ENCODE assay signal across 24 cellular contexts in genomic region chr20:10915815-10916214, GRCh38.
"Had no signal": no experiment of that assay in that cellular context is flagged by ENCODE, and none has a peak within 500 bp of the region (broad histone marks: within the 10 kb centered on the region; RNA-seq: fewer than 3 reads in every experiment).

No MANE protein-coding gene starts in this region.

- H3K4me3 ChIP-seq: coronary artery, dorsolateral prefrontal cortex, esophagus muscularis mucosa, gastroesophageal sphincter, heart left ventricle, hepatocyte, left lung, lower lobe of right lung, mucosa of descending colon had no signal

- H3K27me3 ChIP-seq: dorsolateral prefrontal cortex, esophagus muscularis mucosa, foreskin keratinocyte, gastroesophageal sphincter, heart left ventricle, hepatocyte, left lung had no signal

- H3K4me3 Mint-ChIP-seq: mesothelial cell of epicardium, naive B cell had no signal

- DNase-seq: dermis blood vessel endothelial cell; dorsolateral prefrontal cortex; effector CD4-positive, alpha-beta T cell; effector memory CD4-positive, alpha-beta T cell; foreskin keratinocyte; heart left ventricle; hypothalamus; left cardiac atrium; left ventricle myocardium superior; lower lobe of right lung; mesenchymal stem cell; mucosa of descending colon; naive B cell had no signal

- H3K79me2 ChIP-seq: hepatocyte had no signal

- H3K27ac ChIP-seq: coronary artery, dorsolateral prefrontal cortex, esophagus muscularis mucosa, foreskin keratinocyte, gastroesophageal sphincter, heart left ventricle, hepatocyte, left lung, lower lobe of right lung had no signal

- H3K9me3 ChIP-seq: gastroesophageal sphincter, left lung, lower lobe of right lung, mucosa of descending colon had no signal

- H3K4me2 ChIP-seq: hepatocyte had no signal

- H3K27ac Mint-ChIP-seq: mesothelial cell of epicardium, naive B cell had no signal

- H3K36me3 ChIP-seq: esophagus muscularis mucosa, gastroesophageal sphincter, heart left ventricle, left lung, lower lobe of right lung had no signal

- H3K4me1 Mint-ChIP-seq: naive B cell had no signal

- H3K4me1 ChIP-seq: gastroesophageal sphincter, left lung, lower lobe of right lung had no signal

- H3K36me3 Mint-ChIP-seq: mesothelial cell of epicardium, naive B cell had no signal

- FAIRE-seq: colon, endothelial cell of umbilical vein, frontal cortex, islet of Langerhans, keratinocyte had no signal

- H3K27me3 Mint-ChIP-seq: naive B cell had no signal

- ATAC-seq: foreskin keratinocyte, gastroesophageal sphincter, heart left ventricle, left cardiac atrium, left lung, left ventricle myocardium superior, lower lobe of right lung, mucosa of descending colon had no signal

- H2AFZ ChIP-seq: hepatocyte had no signal
